Comparison of ENCODE assay signal across 7 cellular contexts in the genomic region with DNA sequence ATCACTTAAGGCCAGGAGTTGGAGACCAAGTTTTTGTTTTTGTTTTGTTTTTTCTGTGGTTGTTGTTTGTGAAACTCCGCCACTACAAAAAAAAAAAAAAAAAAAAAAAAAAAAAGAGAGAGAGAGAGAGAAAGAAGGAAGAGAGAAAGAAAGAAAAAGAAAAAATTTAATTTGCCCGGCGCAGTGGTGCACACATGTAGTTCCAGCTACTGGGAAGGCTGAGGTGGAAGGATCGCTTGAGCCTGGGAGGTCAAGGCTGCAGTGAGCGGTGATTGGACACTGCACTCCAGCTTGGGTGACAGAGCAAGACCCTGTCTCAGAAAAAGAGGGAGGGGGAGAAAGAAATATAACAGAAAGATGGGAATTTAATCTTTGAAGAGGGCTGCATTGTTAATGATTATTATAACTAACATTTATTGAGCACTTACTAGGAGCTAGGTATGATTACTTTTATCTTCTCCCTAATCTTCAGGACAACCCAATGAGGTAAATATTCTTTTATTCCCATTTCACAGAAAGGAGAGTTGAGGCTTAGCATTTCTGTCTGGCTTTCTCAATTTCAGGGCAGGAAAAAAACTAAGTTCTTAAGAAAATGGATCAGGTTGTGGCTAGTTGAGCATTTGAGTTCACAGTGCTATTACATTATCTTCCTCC. TPM values are rescaled to one million over a fixed set of nuclear protein-coding genes. Genes with fewer than 3 reads are reported as not detected.
DNase-seq lines count a peak whose midpoint lies in the region; ATAC-seq and TF ChIP-seq lines count a peak whose summit lies in the region.

No MANE protein-coding gene starts in this region.

- H3K4me2 ChIP-seq in H9 (ENCODE audit: insufficient read depth, insufficient read length, low read length) (peak overlapping the region; percentile 74), smooth muscle cell (peak overlapping the region; percentile 86)

- no peaks in the 10 kb centered on the region for H3K79me1 ChIP-seq in H9 (ENCODE audit: insufficient read depth, low read depth, low read length, poor library complexity, severe bottlenecking)

- H2AFZ ChIP-seq in H9 (ENCODE audit: low read length) = no peak overlapping the region
- H2AFZ ChIP-seq in smooth muscle cell (ENCODE audit: low read depth) = no peak overlapping the region

- H3K27ac Mint-ChIP-seq in H9 = no peak overlapping the region

- H3K18ac ChIP-seq in H9 (ENCODE audit: insufficient read length, low read depth, low read length) = no peak overlapping the region

- no peak overlapping the region for H3K56ac ChIP-seq in H9 (ENCODE audit: insufficient read length, low read depth, low read length)

- H3K36me3 ChIP-seq in smooth muscle cell (ENCODE audit: low read depth) = no peaks in the 10 kb centered on the region

- H4K20me1 ChIP-seq in H9 (ENCODE audit: control insufficient read depth, insufficient read depth, insufficient read length) (no peaks in the 10 kb centered on the region), smooth muscle cell (ENCODE audit: low read depth) (no peaks in the 10 kb centered on the region)

- ATAC-seq in HG03457 (IDR thresholded peaks at IDR 0.05; ENCODE audit: unreplicated experiment) (no peak), GM18511 (IDR thresholded peaks at IDR 0.05; ENCODE audit: unreplicated experiment) (no peak)

- H3K36me3 Mint-ChIP-seq in H9 (ENCODE audit: insufficient read depth in 1 of 3, low read depth in 3 of 3) = peaks cover 14 to 30% (median 23%) of the 10 kb centered on the region in 3 experiments; a peak in 6 of 7 replicates

- no peaks in the 10 kb centered on the region for H3K27me3 ChIP-seq in H9 (ENCODE audit: insufficient read depth, low read length)
- no peaks in the 10 kb centered on the region for H3K27me3 ChIP-seq in smooth muscle cell (ENCODE audit: low read depth)

- H3K4me1 ChIP-seq in H9 (ENCODE audit: insufficient read depth, low read length) (no peaks in the 10 kb centered on the region), smooth muscle cell (ENCODE audit: low read depth) (peaks cover 4% of the 10 kb centered on the region)

- H2BK120ac ChIP-seq in H9 (ENCODE audit: low read depth, low read length, poor library complexity, severe bottlenecking) = no peak overlapping the region

- H3K4me1 Mint-ChIP-seq in H9 = peaks cover 2 to 12% of the 10 kb centered on the region in 2 experiments

- H3K9me3 Mint-ChIP-seq in H9 = peaks cover 0 to 3% of the 10 kb centered on the region in 2 experiments; a peak in 2 of 5 replicates

- H2BK5ac ChIP-seq in H9 (ENCODE audit: insufficient read length, low read length) = no peak overlapping the region

- H4K8ac ChIP-seq in H9 (replicated peaks; ENCODE audit: insufficient read length, low read depth, low read length) = no peak overlapping the region

- H2BK20ac ChIP-seq in H9 (ENCODE audit: low read depth, low read length, poor library complexity, severe bottlenecking) = no peak overlapping the region

- H3F3A ChIP-seq in smooth muscle cell (ENCODE audit: low read depth) = peaks cover 5% of the 10 kb centered on the region

- no peak overlapping the region for H3K14ac ChIP-seq in H9 (ENCODE audit: insufficient read depth, low read length)

- H2BK15ac ChIP-seq in H9 (ENCODE audit: low read depth, low read length) = no peak overlapping the region

- H3K27me3 Mint-ChIP-seq in H9 (ENCODE audit: low read depth) = no peaks in the 10 kb centered on the region

- H3K9ac ChIP-seq in H9 (ENCODE audit: extremely low read depth, insufficient read length, low read length) = no peak overlapping the region
- no peak overlapping the region for H3K9ac ChIP-seq in smooth muscle cell (ENCODE audit: low read depth)

- H3K9me3 ChIP-seq in H9 (ENCODE audit: control insufficient read depth, low read depth, low read length) = no peaks in the 10 kb centered on the region
- no peaks in the 10 kb centered on the region for H3K9me3 ChIP-seq in smooth muscle cell (replicated peaks; ENCODE audit: low read depth)

- H3K4me3 Mint-ChIP-seq in H9 = peak overlapping the region; percentile 98 to 99

- TF ChIP-seq CTCF in H9 (conservative IDR thresholded peaks at IDR 0.05) (no peak), VCaP (conservative IDR thresholded peaks at IDR 0.05) (no peak), fibroblast of villous mesenchyme (IDR thresholded peaks at IDR 0.05; ENCODE audit: insufficient read depth, low read depth, low read length) (no peak), smooth muscle cell (IDR thresholded peaks at IDR 0.05; ENCODE audit: borderline replicate concordance, insufficient read depth, poor library complexity, severe bottlenecking) (no peak)

- no CpG with 5 or more reads among the region's 5 CpGs for WGBS in H9 (ENCODE audit: extremely low coverage, insufficient read length, low lambda C conversion rate)
- WGBS in smooth muscle cell (ENCODE audit: low lambda C conversion rate) = 91% methylated on average over 5 of the region's 5 CpGs

- H3K23ac ChIP-seq in H9 (ENCODE audit: insufficient read length, low read depth, low read length) = no peak overlapping the region

- H3K27ac ChIP-seq in H9 (ENCODE audit: insufficient read length, low read depth, low read length) = no peak overlapping the region
- H3K27ac ChIP-seq in VCaP = peak overlapping the region; percentile 79
- H3K27ac ChIP-seq in smooth muscle cell (ENCODE audit: low read depth) = peak overlapping the region; percentile 75

- H2BK12ac ChIP-seq in H9 (ENCODE audit: insufficient read length, low read depth, low read length) = no peak overlapping the region

- H3K4ac ChIP-seq in H9 (ENCODE audit: low read depth, low read length) = no peak overlapping the region

- H3K79me2 ChIP-seq in H9 (ENCODE audit: insufficient read depth, low read length) (no peaks in the 10 kb centered on the region; the same call in 1 of the 2 replicates), smooth muscle cell (ENCODE audit: low read depth) (no peaks in the 10 kb centered on the region)

- no peaks in the 10 kb centered on the region for H3K23me2 ChIP-seq in H9 (ENCODE audit: insufficient read length, low read depth, low read length, poor library complexity, severe bottlenecking)

- DNase-seq in H9 (no peak), fibroblast of villous mesenchyme (ENCODE audit: low read depth) (no peak), smooth muscle cell (lab: John Stamatoyannopoulos, UW; ENCODE audit: unreplicated experiment) (no peak), NOMO-1 (lab: John Stamatoyannopoulos, UW; ENCODE audit: unreplicated experiment in 2 of 2) (no peak)

- H3K4me3 ChIP-seq in fibroblast of villous mesenchyme (ENCODE audit: low read depth, low read length) = peak overlapping the region; percentile 65
- peak overlapping the region; percentile 73 for H3K4me3 ChIP-seq in smooth muscle cell

- H4K91ac ChIP-seq in H9 (ENCODE audit: insufficient read length, low read depth, low read length) = no peak overlapping the region

- H3T11ph ChIP-seq in H9 (ENCODE audit: low read length) = no peak overlapping the region

- H2AK5ac ChIP-seq in H9 (ENCODE audit: insufficient read length, low read length) = no peak overlapping the region

- no peak overlapping the region for H4K5ac ChIP-seq in H9 (ENCODE audit: insufficient read length, low read depth, low read length)

RNA-seq across cellular contexts. Expression of a gene that starts 1.0 kb away (rescaled TPM):
- 12.9 and 13.5 TPM in 2 replicates for total RNA-seq in H9 (2021)
- total RNA-seq in fibroblast of villous mesenchyme = 18.4 and 21.6 TPM in 2 replicates
- 6.5 and 12.9 TPM in 2 replicates for total RNA-seq in smooth muscle cell
- 3.9 and 4.4 TPM in 2 replicates for polyA plus RNA-seq in smooth muscle cell

RNA-seq across cellular contexts. Expression of a gene that starts 11.3 kb away (rescaled TPM):
- total RNA-seq in H9 (2021) (4.5 and 4.7 TPM in 2 replicates), fibroblast of villous mesenchyme (4.5 and 5.6 TPM in 2 replicates), smooth muscle cell (6.4 and 7.5 TPM in 2 replicates)
- 2.2 and 2.6 TPM in 2 replicates for polyA plus RNA-seq in smooth muscle cell
